ENCODE assay signal across 18 cellular contexts in the genomic region with DNA sequence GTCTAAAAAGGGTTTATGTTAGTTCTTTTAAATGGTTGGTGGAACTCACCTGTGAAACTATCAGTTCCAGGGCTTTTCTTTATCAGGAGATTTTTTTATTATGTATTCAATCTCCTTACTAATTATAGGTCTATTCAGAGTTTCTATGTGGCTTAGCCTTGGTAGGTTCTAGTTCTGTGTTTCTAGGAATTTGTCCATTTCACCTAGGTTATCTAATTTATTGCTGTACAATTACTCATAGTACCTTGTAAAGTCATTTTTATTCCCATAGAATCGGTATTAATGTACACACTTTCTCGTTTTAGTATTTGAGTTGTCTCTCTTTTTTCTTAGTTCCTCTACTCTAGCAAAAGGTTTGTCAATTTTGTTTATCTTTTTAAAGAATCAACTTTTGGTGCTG. TPM values are rescaled to one million over a fixed set of nuclear protein-coding genes. Genes with fewer than 3 reads are reported as not detected.
A peak's percentile ranks its signal among the peaks of the same experiment; 100 is the strongest.
DNase-seq lines count a peak whose midpoint lies in the region; ATAC-seq and TF ChIP-seq lines count a peak whose summit lies in the region.
"Had no signal": no experiment of that assay in that cellular context is flagged by ENCODE, and none has a peak within 500 bp of the region (broad histone marks: within the 10 kb centered on the region; RNA-seq: fewer than 3 reads in every experiment).

No MANE protein-coding gene starts in this region.

- H3K27me3 ChIP-seq in Caco-2 (replicated peaks; ENCODE audit: control insufficient read depth, insufficient read depth, low read length), result no peaks in the 10 kb centered on the region
- no peaks in the 10 kb centered on the region for H3K27me3 ChIP-seq in skeletal muscle satellite cell (ENCODE audit: control insufficient read depth, insufficient read depth, low read length)

- peaks cover 6% of the 10 kb centered on the region; the same call in 1 of the 2 replicates for H3K4me1 ChIP-seq in Caco-2
- no peaks in the 10 kb centered on the region for H3K4me1 ChIP-seq in skeletal muscle satellite cell (ENCODE audit: control insufficient read depth, insufficient read depth, low read length)

- TF ChIP-seq CTCF in Caco-2 (IDR thresholded peaks at IDR 0.05; ENCODE audit: insufficient read depth in 1 of 2, low read depth in 1 of 2, low read length in 1 of 2, severe bottlenecking in 1 of 2, unreplicated experiment in 1 of 2), result no peak

- H3K27me3 Mint-ChIP-seq in activated CD4-positive, alpha-beta T cell treated with anti-CD3 and anti-CD28 coated beads, Interleukin-2, amount 10 ng/mL, durations not matched to agents 7 days and 5 days, result no peaks in the 10 kb centered on the region
- no peaks in the 10 kb centered on the region for H3K27me3 Mint-ChIP-seq in Caco-2 (ENCODE audit: insufficient read depth, unreplicated experiment)
- H3K27me3 Mint-ChIP-seq in activated CD4-positive, alpha-beta memory T cell treated with anti-CD3 and anti-CD28 coated beads, Interleukin-2, amount 10 ng/mL, durations not matched to agents 7 days and 5 days, result no peaks in the 10 kb centered on the region

- H3K9me3 ChIP-seq in Caco-2, result peaks cover 17% of the 10 kb centered on the region; the same call in 1 of the 2 replicates
- H3K9me3 ChIP-seq in skeletal muscle satellite cell (replicated peaks; ENCODE audit: low read length), result no peaks in the 10 kb centered on the region

- ATAC-seq in HG02571 (IDR thresholded peaks at IDR 0.05; ENCODE audit: unreplicated experiment), result no peak
- ATAC-seq: GM23338 had no signal

- CTCF ChIA-PET in activated CD4-positive, alpha-beta T cell treated with anti-CD3 and anti-CD28 coated beads, Interleukin-2, amount 10 ng/mL, durations not matched to agents 7 days and 5 days (lab: Charles Lee), result interaction anchor here (1.0 to 1.1 kb wide), 2 partner anchors 10 to 15 kb away, joined by 3 to 6 read pairs; no protein-coding TSS in a partner anchor
- CTCF ChIA-PET in Caco-2 (lab: Charles Lee), result no interaction called here
- CTCF ChIA-PET in activated CD4-positive, alpha-beta memory T cell treated with anti-CD3 and anti-CD28 coated beads, Interleukin-2, amount 10 ng/mL, durations not matched to agents 7 days and 5 days (lab: Charles Lee), result interaction anchor here (0.7 kb wide), 2 partner anchors 51 to 244 kb away, joined by 3 read pairs; no protein-coding TSS in a partner anchor

- no peak overlapping the region for H3K9ac ChIP-seq in skeletal muscle satellite cell (ENCODE audit: low read depth, low read length)

- POLR2A ChIA-PET in activated CD4-positive, alpha-beta T cell treated with anti-CD3 and anti-CD28 coated beads, Interleukin-2, amount 10 ng/mL, durations not matched to agents 7 days and 5 days (lab: Charles Lee), result no interaction called here
- POLR2A ChIA-PET in Caco-2 (lab: Charles Lee), result no interaction called here
- POLR2A ChIA-PET in activated CD4-positive, alpha-beta memory T cell treated with anti-CD3 and anti-CD28 coated beads, Interleukin-2, amount 10 ng/mL, durations not matched to agents 7 days and 5 days (lab: Charles Lee), result no interaction called here

- H3K36me3 ChIP-seq in Caco-2 (ENCODE audit: control insufficient read depth, insufficient read depth, low read length) (no peaks in the 10 kb centered on the region), skeletal muscle satellite cell (ENCODE audit: insufficient read depth, low read length) (no peaks in the 10 kb centered on the region)

- no peak for DNase-seq in activated CD4-positive, alpha-beta T cell treated with anti-CD3 and anti-CD28 coated beads, Interleukin-2, amount 10 ng/mL, durations not matched to agents 7 days and 5 days
- no peak for DNase-seq in activated CD4-positive, alpha-beta T cell treated with anti-CD3 and anti-CD28 coated beads, Interleukin-2, amount 50 U/mL, for 4 hours
- DNase-seq in Caco-2 (no peak), mucosa of gallbladder (ENCODE audit: low spot score) (no peak), COLO829 (ENCODE audit: low spot score) (no peak)
- DNase-seq in activated CD4-positive, alpha-beta memory T cell treated with anti-CD3 and anti-CD28 coated beads, Interleukin-2, amount 10 ng/mL, durations not matched to agents 7 days and 5 days, result no peak
- DNase-seq: AML-193; DMS 273 treated with DMSO at 0.1 percent for 48 hours; KBM-7; NCI-H1092; NCI-H1694; NCI-H345; NCI-H69; NK-92 treated with Interleukin-12 subunit alpha and Interleukin-12 subunit beta, amount 100 ng/mL, for 24 hours; OCI-M1 had no signal

- peak overlapping the region; percentile 27 for H3K27ac Mint-ChIP-seq in activated CD4-positive, alpha-beta T cell treated with anti-CD3 and anti-CD28 coated beads, Interleukin-2, amount 10 ng/mL, durations not matched to agents 7 days and 5 days
- H3K27ac Mint-ChIP-seq in Caco-2 (ENCODE audit: unreplicated experiment), result peak overlapping the region; percentile 9
- H3K27ac Mint-ChIP-seq in activated CD4-positive, alpha-beta memory T cell treated with anti-CD3 and anti-CD28 coated beads, Interleukin-2, amount 10 ng/mL, durations not matched to agents 7 days and 5 days, result peak overlapping the region; percentile 12
- H3K27ac Mint-ChIP-seq: GM23338 had no signal

- no peak overlapping the region for H3K4me3 ChIP-seq in Caco-2 (ENCODE audit: low read depth, low read length)
- no peak overlapping the region for H3K4me3 ChIP-seq in skeletal muscle satellite cell (ENCODE audit: low read length)
- H3K4me3 ChIP-seq: GM23338 had no signal

- intact Hi-C loops in Caco-2 (cut with micrococcal nuclease; ENCODE audit: unreplicated experiment), result no loop called here

- H3K4me2 ChIP-seq in skeletal muscle satellite cell (ENCODE audit: low read length), result peak overlapping the region; percentile 32
- H3K4me2 ChIP-seq: GM23338 had no signal

- peaks cover 15% of the 10 kb centered on the region for H3K9me3 Mint-ChIP-seq in activated CD4-positive, alpha-beta T cell treated with anti-CD3 and anti-CD28 coated beads, Interleukin-2, amount 10 ng/mL, durations not matched to agents 7 days and 5 days
- H3K9me3 Mint-ChIP-seq in Caco-2 (ENCODE audit: unreplicated experiment), result peaks cover 31% of the 10 kb centered on the region
- H3K9me3 Mint-ChIP-seq in activated CD4-positive, alpha-beta memory T cell treated with anti-CD3 and anti-CD28 coated beads, Interleukin-2, amount 10 ng/mL, durations not matched to agents 7 days and 5 days, result peaks cover 26% of the 10 kb centered on the region

- peaks cover 11% of the 10 kb centered on the region for H3K4me1 Mint-ChIP-seq in activated CD4-positive, alpha-beta T cell treated with anti-CD3 and anti-CD28 coated beads, Interleukin-2, amount 10 ng/mL, durations not matched to agents 7 days and 5 days
- H3K4me1 Mint-ChIP-seq in Caco-2 (ENCODE audit: low read depth, unreplicated experiment), result peaks cover 8% of the 10 kb centered on the region
- peaks cover 31% of the 10 kb centered on the region for H3K4me1 Mint-ChIP-seq in activated CD4-positive, alpha-beta memory T cell treated with anti-CD3 and anti-CD28 coated beads, Interleukin-2, amount 10 ng/mL, durations not matched to agents 7 days and 5 days
- H3K4me1 Mint-ChIP-seq: GM23338 had no signal

- no peak overlapping the region for H3K4me3 Mint-ChIP-seq in activated CD4-positive, alpha-beta T cell treated with anti-CD3 and anti-CD28 coated beads, Interleukin-2, amount 10 ng/mL, durations not matched to agents 7 days and 5 days
- no peak overlapping the region for H3K4me3 Mint-ChIP-seq in Caco-2 (ENCODE audit: unreplicated experiment)
- H3K4me3 Mint-ChIP-seq in activated CD4-positive, alpha-beta memory T cell treated with anti-CD3 and anti-CD28 coated beads, Interleukin-2, amount 10 ng/mL, durations not matched to agents 7 days and 5 days, result no peak overlapping the region
- H3K4me3 Mint-ChIP-seq: GM23338 had no signal

- peaks cover 42% of the 10 kb centered on the region for H3K36me3 Mint-ChIP-seq in activated CD4-positive, alpha-beta T cell treated with anti-CD3 and anti-CD28 coated beads, Interleukin-2, amount 10 ng/mL, durations not matched to agents 7 days and 5 days (ENCODE audit: low read depth)
- peaks cover 45% of the 10 kb centered on the region for H3K36me3 Mint-ChIP-seq in Caco-2 (ENCODE audit: insufficient read depth, unreplicated experiment)
- H3K36me3 Mint-ChIP-seq in activated CD4-positive, alpha-beta memory T cell treated with anti-CD3 and anti-CD28 coated beads, Interleukin-2, amount 10 ng/mL, durations not matched to agents 7 days and 5 days (ENCODE audit: low read depth), result peaks cover 61% of the 10 kb centered on the region

- no TSS peak for BruUV-seq in Caco-2 (replicated peaks; lab: Mats Ljungman, UMichigan)

RNA-seq across cellular contexts. Expression of a gene that starts 59.0 kb away (rescaled TPM):
- total RNA-seq in activated CD4-positive, alpha-beta T cell treated with anti-CD3 and anti-CD28 coated beads, Interleukin-2, amount 10 ng/mL, durations not matched to agents 7 days and 5 days, result 10 to 100 TPM; 25.7 to 28.4 TPM
- total RNA-seq in Caco-2 (2022) (25.5 and 25.7 TPM in 2 replicates), mucosa of gallbladder (14.2 TPM)
- 10 to 100 TPM; 30.9 to 32.4 TPM for total RNA-seq in activated CD4-positive, alpha-beta memory T cell treated with anti-CD3 and anti-CD28 coated beads, Interleukin-2, amount 10 ng/mL, durations not matched to agents 7 days and 5 days
- total RNA-seq in skeletal muscle satellite cell (2012; rRNA removed), result 14.0 and 19.3 TPM in 2 replicates
